2 cellular contexts compared by ENCODE assay signal in the genomic region with DNA sequence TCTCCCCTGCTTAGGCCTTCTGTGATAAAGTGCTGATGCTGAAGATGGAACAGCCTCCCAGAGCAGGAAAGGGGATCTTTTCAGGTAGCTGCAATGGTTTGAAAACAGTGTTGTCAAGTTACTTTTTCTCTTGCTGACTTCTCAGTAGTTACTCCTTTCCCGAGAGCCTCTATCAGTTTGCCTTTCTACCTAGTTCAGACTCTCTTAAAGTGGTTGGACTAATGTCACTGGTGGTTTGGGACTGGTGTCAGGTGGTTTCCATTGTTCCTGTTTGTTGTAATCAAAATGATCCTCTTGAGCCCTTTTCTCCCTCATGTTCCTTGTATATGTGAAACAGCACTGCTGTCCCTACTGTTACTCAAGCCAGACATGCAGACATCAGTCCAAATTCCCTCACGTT.
TF ChIP-seq lines count a peak whose summit lies in the region.

No MANE protein-coding gene starts in this region.

TF ChIP-seq in IMR-90, 13 proteins besides CTCF, POLR2A, EP300 and RAD21:
- TF ChIP-seq RCOR1 (IDR thresholded peaks at IDR 0.05; ENCODE audit: insufficient replicate concordance, low read length) (no peak), NFE2L2 (IDR thresholded peaks at IDR 0.05; ENCODE audit: low read depth, low read length) (no peak), FOS (IDR thresholded peaks at IDR 0.05; ENCODE audit: low read depth, low read length) (no peak), MXI1 (IDR thresholded peaks at IDR 0.05; ENCODE audit: borderline replicate concordance, low read depth, low read length) (no peak), CEBPB (IDR thresholded peaks at IDR 0.05; ENCODE audit: low read depth, low read length) (no peak), RFX5 (IDR thresholded peaks at IDR 0.05; ENCODE audit: low read depth, low read length) (no peak), SMC3 (IDR thresholded peaks at IDR 0.05; ENCODE audit: low read depth, low read length) (no peak), MAZ (IDR thresholded peaks at IDR 0.05; ENCODE audit: borderline replicate concordance, low read depth, low read length) (no peak), BHLHE40 (IDR thresholded peaks at IDR 0.05; ENCODE audit: low read depth, low read length) (no peak), MAFK (IDR thresholded peaks at IDR 0.05; ENCODE audit: low read depth, low read length) (no peak), CHD1 (IDR thresholded peaks at IDR 0.05; ENCODE audit: low read depth, low read length) (no peak)
- TF ChIP-seq, protein P1, sequence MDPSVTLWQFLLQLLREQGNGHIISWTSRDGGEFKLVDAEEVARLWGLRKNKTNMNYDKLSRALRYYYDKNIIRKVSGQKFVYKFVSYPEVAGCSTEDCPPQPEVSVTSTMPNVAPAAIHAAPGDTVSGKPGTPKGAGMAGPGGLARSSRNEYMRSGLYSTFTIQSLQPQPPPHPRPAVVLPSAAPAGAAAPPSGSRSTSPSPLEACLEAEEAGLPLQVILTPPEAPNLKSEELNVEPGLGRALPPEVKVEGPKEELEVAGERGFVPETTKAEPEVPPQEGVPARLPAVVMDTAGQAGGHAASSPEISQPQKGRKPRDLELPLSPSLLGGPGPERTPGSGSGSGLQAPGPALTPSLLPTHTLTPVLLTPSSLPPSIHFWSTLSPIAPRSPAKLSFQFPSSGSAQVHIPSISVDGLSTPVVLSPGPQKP (IDR thresholded peaks at IDR 0.05; ENCODE audit: borderline replicate concordance, low read depth, low read length), result no peak
- TF ChIP-seq, protein P2, sequence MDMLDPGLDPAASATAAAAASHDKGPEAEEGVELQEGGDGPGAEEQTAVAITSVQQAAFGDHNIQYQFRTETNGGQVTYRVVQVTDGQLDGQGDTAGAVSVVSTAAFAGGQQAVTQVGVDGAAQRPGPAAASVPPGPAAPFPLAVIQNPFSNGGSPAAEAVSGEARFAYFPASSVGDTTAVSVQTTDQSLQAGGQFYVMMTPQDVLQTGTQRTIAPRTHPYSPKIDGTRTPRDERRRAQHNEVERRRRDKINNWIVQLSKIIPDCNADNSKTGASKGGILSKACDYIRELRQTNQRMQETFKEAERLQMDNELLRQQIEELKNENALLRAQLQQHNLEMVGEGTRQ (IDR thresholded peaks at IDR 0.05; ENCODE audit: low read depth, low read length), result no peak

TF ChIP-seq in endothelial cell of umbilical vein, 7 proteins besides CTCF, POLR2A, EP300 and RAD21 (continued from another document):
- TF ChIP-seq POLR2AphosphoS5 (IDR thresholded peaks at IDR 0.05; ENCODE audit: insufficient read depth, low read depth, low read length) (no peak), FOS (IDR thresholded peaks at IDR 0.05; ENCODE audit: borderline replicate concordance, insufficient read depth, low read length) (no peak), JUN (IDR thresholded peaks at IDR 0.05; ENCODE audit: borderline replicate concordance, insufficient read depth, insufficient read length, low read depth) (no peak), GATA2 (IDR thresholded peaks at IDR 0.05; ENCODE audit: insufficient read depth, insufficient read length, low read depth, low read length) (no peak), EZH2 (IDR thresholded peaks at IDR 0.05; ENCODE audit: borderline replicate concordance, low read depth, low read length, severe bottlenecking) (no peak)
- TF ChIP-seq, protein P3, sequence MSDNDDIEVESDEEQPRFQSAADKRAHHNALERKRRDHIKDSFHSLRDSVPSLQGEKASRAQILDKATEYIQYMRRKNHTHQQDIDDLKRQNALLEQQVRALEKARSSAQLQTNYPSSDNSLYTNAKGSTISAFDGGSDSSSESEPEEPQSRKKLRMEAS (IDR thresholded peaks at IDR 0.05; ENCODE audit: insufficient read depth, insufficient read length), result no peak
TF ChIP-seq in endothelial cell of umbilical vein: peak in this region for 0.
